Comparison of ENCODE assay signal across 7 cellular contexts in the genomic region with DNA sequence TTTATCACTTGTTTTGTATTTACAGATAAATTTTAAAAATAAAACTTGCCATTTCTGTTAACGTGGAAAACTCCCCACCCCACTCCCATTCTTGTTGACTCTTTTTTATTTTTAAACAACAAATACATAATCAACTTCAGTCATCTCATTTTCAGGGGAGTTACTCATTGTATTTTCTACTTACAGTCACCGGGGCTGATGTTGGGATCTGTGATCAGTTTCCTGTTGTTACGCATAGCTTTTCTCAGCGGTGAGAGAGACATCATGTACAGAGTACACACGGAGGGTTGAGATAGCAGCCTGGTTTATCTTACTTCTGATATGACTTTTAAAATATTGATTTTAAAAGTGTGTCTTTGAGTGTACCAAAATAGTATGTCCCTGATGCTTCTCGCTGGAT.
DNase-seq lines count a peak whose midpoint lies in the region; ATAC-seq and TF ChIP-seq lines count a peak whose summit lies in the region.
"Not testable (repeated sequence)": the region's sequence is repeated elsewhere in the genome, so short reads cannot be mapped to it uniquely, and the experiment has no call there.

No MANE protein-coding gene starts in this region.

- H3K4me2 ChIP-seq in DND-41 (ENCODE audit: insufficient read depth, low read length) = not testable (repeated sequence)
- H3K4me2 ChIP-seq in OCI-LY7 (ENCODE audit: low read length) = peak overlapping the region; percentile 69

- H3K27ac ChIP-seq in DND-41 (ENCODE audit: low read length) (peak overlapping the region; percentile 36; the same call in 1 of the 2 replicates), OCI-LY7 (ENCODE audit: low read depth, low read length, poor library complexity, severe bottlenecking) (peak overlapping the region; percentile 72)

- not testable (repeated sequence) for DNase-seq in DND-41; OCI-LY7 (ENCODE audit: low spot score); activated CD4-positive, alpha-beta T cell treated with anti-CD3 and anti-CD28 coated beads for 36 hours; activated T-helper 2 cell treated with anti-CD3 and anti-CD28 coated beads, Interferon-gamma antibody, Interleukin-2, Interleukin-4, amounts not matched to agents 10 μg/mL and 5 μg/mL and 100 μg/mL, durations not matched to agents 14 hours and 24 hours and 36 hours (ENCODE audit: low spot score); MCF 10A (ENCODE audit: unreplicated experiment)
- DNase-seq in immature natural killer cell (peak in 1 of 3 donors; percentile 32), pulmonary artery endothelial cell (ENCODE audit: low read depth, low spot score) (peak; percentile 2)

- H3K9me2 ChIP-seq in OCI-LY7 (ENCODE audit: insufficient read depth, low read length) = not testable (repeated sequence)

- ATAC-seq in DND-41 (ENCODE audit: insufficient read depth, low read depth) = peak; percentile 64
- ATAC-seq in activated CD4-positive, alpha-beta T cell treated with anti-CD3 and anti-CD28 coated beads for 36 hours = peak; percentile 80

- not testable (repeated sequence) for H3K9me3 ChIP-seq in DND-41 (ENCODE audit: insufficient read depth, low read length, severe bottlenecking); OCI-LY7 (ENCODE audit: low read length)

- BruUV-seq in OCI-LY7 (replicated peaks; lab: Mats Ljungman, UMichigan); MCF 10A (replicated peaks; lab: Mats Ljungman, UMichigan): not testable (repeated sequence)

- H3K4me1 Mint-ChIP-seq in activated CD4-positive, alpha-beta T cell treated with anti-CD3 and anti-CD28 coated beads for 36 hours = peaks cover 16% of the 10 kb centered on the region
- H3K4me1 Mint-ChIP-seq in activated T-helper 2 cell treated with anti-CD3 and anti-CD28 coated beads, Interferon-gamma antibody, Interleukin-2, Interleukin-4, amounts not matched to agents 10 μg/mL and 5 μg/mL and 100 μg/mL, durations not matched to agents 14 hours and 24 hours and 36 hours (ENCODE audit: low read depth) = peaks cover 16% of the 10 kb centered on the region
- H3K4me1 Mint-ChIP-seq in MCF 10A (ENCODE audit: insufficient read depth, unreplicated experiment) = not testable (repeated sequence)
- peaks cover 18 to 22% of the 10 kb centered on the region in 2 donors for H3K4me1 Mint-ChIP-seq in immature natural killer cell

- peak overlapping the region; percentile 83 for H3K27ac Mint-ChIP-seq in activated CD4-positive, alpha-beta T cell treated with anti-CD3 and anti-CD28 coated beads for 36 hours
- peak overlapping the region; percentile 98 for H3K27ac Mint-ChIP-seq in activated T-helper 2 cell treated with anti-CD3 and anti-CD28 coated beads, Interferon-gamma antibody, Interleukin-2, Interleukin-4, amounts not matched to agents 10 μg/mL and 5 μg/mL and 100 μg/mL, durations not matched to agents 14 hours and 24 hours and 36 hours
- H3K27ac Mint-ChIP-seq in MCF 10A (ENCODE audit: low read depth, unreplicated experiment) (peak overlapping the region; percentile 57), immature natural killer cell (peak overlapping the region; percentile 90 to 98 (median 95))

- H3K4me3 Mint-ChIP-seq in activated CD4-positive, alpha-beta T cell treated with anti-CD3 and anti-CD28 coated beads for 36 hours = peak overlapping the region; percentile 36
- H3K4me3 Mint-ChIP-seq in activated T-helper 2 cell treated with anti-CD3 and anti-CD28 coated beads, Interferon-gamma antibody, Interleukin-2, Interleukin-4, amounts not matched to agents 10 μg/mL and 5 μg/mL and 100 μg/mL, durations not matched to agents 14 hours and 24 hours and 36 hours (ENCODE audit: low read depth) = peak overlapping the region; percentile 69
- H3K4me3 Mint-ChIP-seq in MCF 10A (ENCODE audit: unreplicated experiment) = not testable (repeated sequence)
- peak overlapping the region; percentile 69 to 86 (median 77) for H3K4me3 Mint-ChIP-seq in immature natural killer cell

- not testable (repeated sequence) for H3K4me3 ChIP-seq in DND-41 (ENCODE audit: low read depth in 1 of 2, low read length in 2 of 2)
- H3K4me3 ChIP-seq in OCI-LY7 (ENCODE audit: low read depth, low read length, poor library complexity, severe bottlenecking) = peak overlapping the region; percentile 50

- not testable (repeated sequence) for H2AFZ ChIP-seq in DND-41 (ENCODE audit: low read depth, low read length)
- H2AFZ ChIP-seq in OCI-LY7 (ENCODE audit: low read length) = peak overlapping the region; percentile 83; the same call in 1 of the 2 replicates

- not testable (repeated sequence) for H4K20me1 ChIP-seq in DND-41 (ENCODE audit: insufficient read depth, low read length); OCI-LY7 (ENCODE audit: insufficient read depth, low read length)

- not testable (repeated sequence) for H3K36me3 Mint-ChIP-seq in activated CD4-positive, alpha-beta T cell treated with anti-CD3 and anti-CD28 coated beads for 36 hours (ENCODE audit: low read depth); MCF 10A (ENCODE audit: insufficient read depth, unreplicated experiment); immature natural killer cell
- peaks cover 13% of the 10 kb centered on the region for H3K36me3 Mint-ChIP-seq in activated T-helper 2 cell treated with anti-CD3 and anti-CD28 coated beads, Interferon-gamma antibody, Interleukin-2, Interleukin-4, amounts not matched to agents 10 μg/mL and 5 μg/mL and 100 μg/mL, durations not matched to agents 14 hours and 24 hours and 36 hours (ENCODE audit: low read depth)

- H3K79me2 ChIP-seq in DND-41 (ENCODE audit: insufficient read depth, low read length) = peaks cover 17% of the 10 kb centered on the region; the same call in 1 of the 2 replicates
- H3K79me2 ChIP-seq in OCI-LY7 (ENCODE audit: insufficient read depth, low read depth, low read length) = not testable (repeated sequence)

- H3K4me1 ChIP-seq in DND-41 (ENCODE audit: insufficient read depth, low read length) (peaks cover 22% of the 10 kb centered on the region), OCI-LY7 (ENCODE audit: insufficient read depth, low read length, poor library complexity, severe bottlenecking) (peaks cover 29% of the 10 kb centered on the region)

- POLR2A ChIA-PET in OCI-LY7 (lab: Charles Lee); activated CD4-positive, alpha-beta T cell treated with anti-CD3 and anti-CD28 coated beads for 36 hours (lab: Charles Lee); MCF 10A (lab: Yijun Ruan, JAX): not testable (repeated sequence)

- not testable (repeated sequence) for H3K27me3 ChIP-seq in DND-41 (ENCODE audit: insufficient read depth, low read length, poor library complexity)

- CTCF ChIA-PET in OCI-LY7 (lab: Charles Lee; ENCODE audit: unreplicated experiment); activated CD4-positive, alpha-beta T cell treated with anti-CD3 and anti-CD28 coated beads for 36 hours (lab: Charles Lee); MCF 10A (lab: Yijun Ruan, JAX): not testable (repeated sequence)

- not testable (repeated sequence) for H3K27me3 Mint-ChIP-seq in activated CD4-positive, alpha-beta T cell treated with anti-CD3 and anti-CD28 coated beads for 36 hours; activated T-helper 2 cell treated with anti-CD3 and anti-CD28 coated beads, Interferon-gamma antibody, Interleukin-2, Interleukin-4, amounts not matched to agents 10 μg/mL and 5 μg/mL and 100 μg/mL, durations not matched to agents 14 hours and 24 hours and 36 hours (ENCODE audit: low read depth); MCF 10A (ENCODE audit: insufficient read depth, unreplicated experiment); immature natural killer cell (ENCODE audit: low read depth in 3 of 3)

- not testable (repeated sequence) for H3K9ac ChIP-seq in DND-41 (ENCODE audit: low read depth, low read length)

- intact Hi-C loops in OCI-LY7 (cut with micrococcal nuclease; ENCODE audit: unreplicated experiment); activated CD4-positive, alpha-beta T cell treated with anti-CD3 and anti-CD28 coated beads for 36 hours (cut with DNase I, micrococcal nuclease); activated T-helper 2 cell treated with anti-CD3 and anti-CD28 coated beads, Interferon-gamma antibody, Interleukin-2, Interleukin-4, amounts not matched to agents 10 μg/mL and 5 μg/mL and 100 μg/mL, durations not matched to agents 14 hours and 24 hours and 36 hours (cut with micrococcal nuclease); MCF 10A (cut with micrococcal nuclease): not testable (repeated sequence)

- not testable (repeated sequence) for H3K36me3 ChIP-seq in DND-41 (ENCODE audit: insufficient read depth, low read length); OCI-LY7 (ENCODE audit: insufficient read depth, low read length)

- not testable (repeated sequence) for H3K9me3 Mint-ChIP-seq in activated CD4-positive, alpha-beta T cell treated with anti-CD3 and anti-CD28 coated beads for 36 hours (ENCODE audit: low read depth); activated T-helper 2 cell treated with anti-CD3 and anti-CD28 coated beads, Interferon-gamma antibody, Interleukin-2, Interleukin-4, amounts not matched to agents 10 μg/mL and 5 μg/mL and 100 μg/mL, durations not matched to agents 14 hours and 24 hours and 36 hours; MCF 10A (ENCODE audit: unreplicated experiment); immature natural killer cell

- TF ChIP-seq CTCF in DND-41 (IDR thresholded peaks at IDR 0.05; ENCODE audit: borderline replicate concordance, extremely low read depth, low read length, poor library complexity, severe bottlenecking); OCI-LY7 (conservative IDR thresholded peaks at IDR 0.05; ENCODE audit: low read length); MCF 10A (IDR thresholded peaks at IDR 0.05; ENCODE audit: unreplicated experiment): not testable (repeated sequence)
